In genomic region chr5:137200906-137201305, GRCh38 we compare ENCODE assay signal across 19 cellular contexts.
DNase-seq lines count a peak whose midpoint lies in the region; ATAC-seq and TF ChIP-seq lines count a peak whose summit lies in the region.
"Had no signal": no experiment of that assay in that cellular context is flagged by ENCODE, and none has a peak within 500 bp of the region (broad histone marks: within the 10 kb centered on the region; RNA-seq: fewer than 3 reads in every experiment).

No MANE protein-coding gene starts in this region.

- H3K9me3 Mint-ChIP-seq in WTC11 (peaks cover 14% of the 10 kb centered on the region), mesothelial cell of epicardium (no peaks in the 10 kb centered on the region), immature natural killer cell (peaks cover 0 to 6% (median 0%) of the 10 kb centered on the region in 6 donors)
- H3K9me3 Mint-ChIP-seq: CD4-positive, alpha-beta T cell had no signal

- peaks cover 19% of the 10 kb centered on the region for H3K79me2 ChIP-seq in osteoblast (ENCODE audit: insufficient read depth, low read length)

- peaks cover 13% of the 10 kb centered on the region for H4K20me1 ChIP-seq in osteoblast (ENCODE audit: insufficient read depth, low read length)

- H3K27me3 ChIP-seq in H7 (ENCODE audit: control insufficient read depth, insufficient read depth, low read length) (no peaks in the 10 kb centered on the region), iPS-18a (ENCODE audit: control insufficient read depth, insufficient read depth, low read length) (no peaks in the 10 kb centered on the region), osteoblast (ENCODE audit: insufficient read depth, low read length) (no peaks in the 10 kb centered on the region)

- H3K4me1 Mint-ChIP-seq in WTC11 = peaks cover 54% of the 10 kb centered on the region
- peaks cover 3% of the 10 kb centered on the region for H3K4me1 Mint-ChIP-seq in mesothelial cell of epicardium
- no peaks in the 10 kb centered on the region for H3K4me1 Mint-ChIP-seq in immature natural killer cell

- H3K27ac ChIP-seq in iPS-18a (ENCODE audit: low read length) (no peak overlapping the region), osteoblast (ENCODE audit: low read depth, low read length) (peak overlapping the region; percentile 62)
- H3K27ac ChIP-seq: A549 had no signal

- H3K36me3 ChIP-seq in H7 (replicated peaks; ENCODE audit: control insufficient read depth, insufficient read depth, low read length) = no peaks in the 10 kb centered on the region
- no peaks in the 10 kb centered on the region for H3K36me3 ChIP-seq in iPS-18a (ENCODE audit: control insufficient read depth, low read depth, low read length)
- H3K36me3 ChIP-seq in osteoblast (ENCODE audit: insufficient read depth, low read length) = no peaks in the 10 kb centered on the region

- no peaks in the 10 kb centered on the region for H3K36me3 Mint-ChIP-seq in WTC11
- H3K36me3 Mint-ChIP-seq in mesothelial cell of epicardium = no peaks in the 10 kb centered on the region
- no peaks in the 10 kb centered on the region for H3K36me3 Mint-ChIP-seq in immature natural killer cell

- H3K9me3 ChIP-seq in iPS-18a (ENCODE audit: control insufficient read depth, low read depth, low read length) (no peaks in the 10 kb centered on the region), osteoblast (ENCODE audit: low read depth, low read length) (no peaks in the 10 kb centered on the region)
- H3K9me3 ChIP-seq: A549, Caco-2 had no signal

- H3K9ac ChIP-seq in iPS-18a (ENCODE audit: low read length) = no peak overlapping the region

- H3K27me3 Mint-ChIP-seq in WTC11 (ENCODE audit: low read depth) (peaks cover 3% of the 10 kb centered on the region; the same call in 1 of the 2 replicates), mesothelial cell of epicardium (ENCODE audit: low read depth) (peaks cover 30% of the 10 kb centered on the region), immature natural killer cell (ENCODE audit: low read depth in 3 of 3) (peaks cover 2 to 6% (median 2%) of the 10 kb centered on the region in 3 donors)

- H2AFZ ChIP-seq in osteoblast (ENCODE audit: low read length) = no peak overlapping the region

- H3K4me1 ChIP-seq in iPS-18a (ENCODE audit: control insufficient read depth, low read depth, low read length) (peaks cover 15% of the 10 kb centered on the region), osteoblast (ENCODE audit: insufficient read depth, low read length) (peaks cover 35% of the 10 kb centered on the region)
- H3K4me1 ChIP-seq: Caco-2 had no signal

- POLR2A ChIA-PET in WTC11 (lab: Charles Lee) = no interaction called here

- H3K4me3 Mint-ChIP-seq in WTC11 = no peak overlapping the region
- no peak overlapping the region for H3K4me3 Mint-ChIP-seq in mesothelial cell of epicardium
- no peak overlapping the region for H3K4me3 Mint-ChIP-seq in immature natural killer cell
- H3K4me3 Mint-ChIP-seq: CD4-positive, alpha-beta T cell had no signal

- CTCF ChIA-PET in WTC11 (lab: Charles Lee) = interaction anchor here (1.0 to 3.1 kb wide), 2 partner anchors 119 to 165 kb away, joined by 3 to 8 read pairs; no protein-coding TSS in a partner anchor

- H3K4me2 ChIP-seq in osteoblast (ENCODE audit: insufficient read depth, low read length) = no peak overlapping the region
- H3K4me2 ChIP-seq: A549 had no signal

- no peak overlapping the region for H3K4me3 ChIP-seq in H7 (ENCODE audit: insufficient read depth, low read depth, low read length)
- peak overlapping the region; percentile 1 for H3K4me3 ChIP-seq in iPS-18a (ENCODE audit: low read length)
- no peak overlapping the region for H3K4me3 ChIP-seq in osteoblast (ENCODE audit: insufficient read depth, low read length)
- H3K4me3 ChIP-seq: A549, GM12878, K562 had no signal

- H3K27ac Mint-ChIP-seq in WTC11 = peak overlapping the region; percentile 43
- no peak overlapping the region for H3K27ac Mint-ChIP-seq in mesothelial cell of epicardium
- no peak overlapping the region for H3K27ac Mint-ChIP-seq in immature natural killer cell
- H3K27ac Mint-ChIP-seq: CD4-positive, alpha-beta T cell had no signal

- DNase-seq in H7 (peak; percentile 28), WTC11 (ENCODE audit: low spot score) (no peak), osteoblast (ENCODE audit: insufficient read length, low spot score, missing footprints) (no peak), mesothelial cell of epicardium (ENCODE audit: low spot score in 2 of 2, unreplicated experiment in 2 of 2) (no peak), immature natural killer cell (no peak)
- DNase-seq: Caco-2; CD4-positive, alpha-beta T cell; NCI-H1105; NCI-H1694; NCI-H2081 treated with DMSO at 0.1 percent for 48 hours; NCI-H446 treated with DMSO at 0.1 percent for 48 hours; NCI-H69; NK-92 treated with Interleukin-12 subunit alpha and Interleukin-12 subunit beta, amount 100 ng/mL, for 24 hours had no signal

- ATAC-seq in WTC11 (peak; percentile 69), HG03521 (IDR thresholded peaks at IDR 0.05; ENCODE audit: unreplicated experiment) (no peak)
- ATAC-seq: GM12878, K562, Right ventricle myocardium inferior had no signal

- TF ChIP-seq CTCF in WTC11 (IDR thresholded peaks at IDR 0.05) (no peak), osteoblast (IDR thresholded peaks at IDR 0.05; ENCODE audit: extremely low read depth, low read depth, low read length) (no peak), mesothelial cell of epicardium (IDR thresholded peaks at IDR 0.05; ENCODE audit: unreplicated experiment) (no peak)

TF ChIP-seq in WTC11, 78 proteins besides CTCF, POLR2A, EP300 and RAD21:
- TF ChIP-seq GRHL2 (CRISPR knock-in tag; IDR thresholded peaks at IDR 0.05; ENCODE audit: insufficient replicate concordance, severe bottlenecking) = no peak
- TF ChIP-seq TEAD1 (CRISPR knock-in tag; IDR thresholded peaks at IDR 0.05) = peak; percentile 31; the same call in 1 of the 2 replicates
- TF ChIP-seq ZBTB43 (CRISPR knock-in tag; IDR thresholded peaks at IDR 0.05) = no peak
